12 cellular contexts compared by ENCODE assay signal in genomic region chr3:67635806-67636205, GRCh38. TPM values are rescaled to one million over a fixed set of nuclear protein-coding genes. Genes with fewer than 3 reads are reported as not detected.
DNase-seq lines count a peak whose midpoint lies in the region; ATAC-seq and TF ChIP-seq lines count a peak whose summit lies in the region.
"Had no signal": no experiment of that assay in that cellular context is flagged by ENCODE, and none has a peak within 500 bp of the region (broad histone marks: within the 10 kb centered on the region; RNA-seq: fewer than 3 reads in every experiment).

No MANE protein-coding gene starts in this region.

- no peak overlapping the region for H3K4me3 ChIP-seq in RWPE2 (ENCODE audit: severe bottlenecking)
- H3K4me3 ChIP-seq in skeletal muscle satellite cell (ENCODE audit: low read length): no peak overlapping the region
- H3K4me3 ChIP-seq: body of pancreas, upper lobe of right lung had no signal

- TF ChIP-seq POLR2A in GM18505 (IDR thresholded peaks at IDR 0.05; ENCODE audit: borderline replicate concordance, extremely low read depth, insufficient read depth, insufficient read length): no peak

- H3K36me3 Mint-ChIP-seq in activated naive CD4-positive, alpha-beta T cell treated with anti-CD3 and anti-CD28 coated beads for 36 hours (ENCODE audit: low read depth): peaks cover 35% of the 10 kb centered on the region

- ATAC-seq in RWPE2 (ENCODE audit: low read depth): 0 out of 3 replicates have a peak, but pooled peaks have one; percentile 11
- no peak for ATAC-seq in GM18505 (IDR thresholded peaks at IDR 0.05; ENCODE audit: unreplicated experiment)
- ATAC-seq in GM19455 (IDR thresholded peaks at IDR 0.05; ENCODE audit: unreplicated experiment): no peak
- ATAC-seq: upper lobe of right lung had no signal

- H3K4me1 Mint-ChIP-seq in activated naive CD4-positive, alpha-beta T cell treated with anti-CD3 and anti-CD28 coated beads for 36 hours (ENCODE audit: low read depth): peaks cover 68% of the 10 kb centered on the region

- H3K27ac ChIP-seq in RWPE2 (ENCODE audit: poor library complexity, severe bottlenecking): peak overlapping the region; percentile 38
- H3K27ac ChIP-seq: upper lobe of right lung had no signal

- no peaks in the 10 kb centered on the region for H3K9me3 Mint-ChIP-seq in activated naive CD4-positive, alpha-beta T cell treated with anti-CD3 and anti-CD28 coated beads for 36 hours

- no peak for DNase-seq in activated naive CD4-positive, alpha-beta T cell treated with anti-CD3 and anti-CD28 coated beads for 36 hours
- DNase-seq in activated naive CD4-positive, alpha-beta T cell treated with anti-CD3 and anti-CD28 coated beads, Interleukin-2, amount 50 U/mL, for 16 hours: no peak
- DNase-seq in RWPE2 (ENCODE audit: low spot score) (no peak), fibroblast of gingiva (ENCODE audit: low read depth) (peak; percentile 23), head of caudate nucleus (no peak)
- DNase-seq: body of pancreas; NCI-H2081 treated with DMSO at 0.1 percent for 48 hours; NK-92 treated with Interleukin-12 subunit alpha and Interleukin-12 subunit beta, amount 100 ng/mL, for 24 hours; upper lobe of right lung had no signal

- intact Hi-C loops in activated naive CD4-positive, alpha-beta T cell treated with anti-CD3 and anti-CD28 coated beads for 36 hours (cut with micrococcal nuclease): loop anchor here (1.0 kb wide), 1 partner anchor 18 kb away; the partner anchor contains the start of gene SUCLG2
- intact Hi-C loops in head of caudate nucleus (cut with DNase I): no loop called here

- H3K27ac Mint-ChIP-seq in activated naive CD4-positive, alpha-beta T cell treated with anti-CD3 and anti-CD28 coated beads for 36 hours: peak overlapping the region; percentile 59

- H3K4me1 ChIP-seq in RWPE2 (ENCODE audit: insufficient read depth, poor library complexity, severe bottlenecking) (peaks cover 5% of the 10 kb centered on the region), skeletal muscle satellite cell (ENCODE audit: control insufficient read depth, insufficient read depth, low read length) (peaks cover 35% of the 10 kb centered on the region)

- peaks cover 21% of the 10 kb centered on the region for H3K36me3 ChIP-seq in RWPE2 (ENCODE audit: low read depth)
- H3K36me3 ChIP-seq in skeletal muscle satellite cell (ENCODE audit: insufficient read depth, low read length): peaks cover 16% of the 10 kb centered on the region
- H3K36me3 ChIP-seq: upper lobe of right lung had no signal

- no peak for TF ChIP-seq CTCF in RWPE2 (IDR thresholded peaks at IDR 0.05; ENCODE audit: poor library complexity, severe bottlenecking)

- peak overlapping the region; percentile 47 for H3K9ac ChIP-seq in skeletal muscle satellite cell (ENCODE audit: low read depth, low read length)

- peak overlapping the region; percentile 57 for H3K4me2 ChIP-seq in skeletal muscle satellite cell (ENCODE audit: low read length)

- H3K27me3 ChIP-seq in RWPE2 (ENCODE audit: insufficient read depth, poor library complexity, severe bottlenecking): no peaks in the 10 kb centered on the region
- no peaks in the 10 kb centered on the region for H3K27me3 ChIP-seq in skeletal muscle satellite cell (ENCODE audit: control insufficient read depth, insufficient read depth, low read length)
- H3K27me3 ChIP-seq: body of pancreas, upper lobe of right lung had no signal

- no peaks in the 10 kb centered on the region for H3K27me3 Mint-ChIP-seq in activated naive CD4-positive, alpha-beta T cell treated with anti-CD3 and anti-CD28 coated beads for 36 hours (ENCODE audit: low read depth)

- CTCF ChIA-PET in activated naive CD4-positive, alpha-beta T cell treated with anti-CD3 and anti-CD28 coated beads for 36 hours (lab: Charles Lee): interaction anchor here (0.6 kb wide), 1 partner anchor 1423 kb away, joined by 5 read pairs; no protein-coding TSS in a partner anchor

- H3K9me3 ChIP-seq in RWPE2 (ENCODE audit: severe bottlenecking) (no peaks in the 10 kb centered on the region), skeletal muscle satellite cell (replicated peaks; ENCODE audit: low read length) (no peaks in the 10 kb centered on the region)
- H3K9me3 ChIP-seq: body of pancreas, upper lobe of right lung had no signal

- no peak overlapping the region for H3K4me3 Mint-ChIP-seq in activated naive CD4-positive, alpha-beta T cell treated with anti-CD3 and anti-CD28 coated beads for 36 hours

RNA-seq across cellular contexts. Expression of gene SUCLG2, which starts 18.6 kb away (rescaled TPM):
- 10 to 100 TPM; 81.3 to 85.3 TPM for total RNA-seq in activated naive CD4-positive, alpha-beta T cell treated with anti-CD3 and anti-CD28 coated beads for 36 hours
- total RNA-seq in skeletal muscle satellite cell (2012; rRNA removed): 56.8 and 64.9 TPM in 2 replicates
